ENCODE assay signal across 19 cellular contexts in genomic region chr10:53957401-53957800, GRCh38.
DNase-seq lines count a peak whose midpoint lies in the region; ATAC-seq and TF ChIP-seq lines count a peak whose summit lies in the region.
"Had no signal": no experiment of that assay in that cellular context is flagged by ENCODE, and none has a peak within 500 bp of the region (broad histone marks: within the 10 kb centered on the region; RNA-seq: fewer than 3 reads in every experiment).

No MANE protein-coding gene starts in this region.

- intact Hi-C loops in Calu3 (cut with micrococcal nuclease; ENCODE audit: unreplicated experiment): no loop called here

- no peaks in the 10 kb centered on the region for H3K36me3 ChIP-seq in WERI-Rb-1
- H3K36me3 ChIP-seq: lower lobe of right lung, stomach, upper lobe of left lung had no signal

- H3K27ac ChIP-seq in WERI-Rb-1: no peak overlapping the region
- H3K27ac ChIP-seq: C4-2B, lower lobe of right lung, stomach, upper lobe of left lung had no signal

- DNase-seq in Calu3: peak; percentile 5
- DNase-seq in SW480 (ENCODE audit: low spot score): peak; percentile 46
- DNase-seq in inferior parietal cortex (ENCODE audit: extremely low spot score): peak; percentile 47
- DNase-seq in putamen (ENCODE audit: low spot score): peak; percentile 81
- DNase-seq in dermis blood vessel endothelial cell: no peak
- DNase-seq in activated CD4-positive, CD25-positive, alpha-beta regulatory T cell treated with anti-CD3 and anti-CD28 coated beads, Interleukin-2, amount 50 U/mL, for 72 hours: no peak
- no peak for DNase-seq in WERI-Rb-1
- DNase-seq: activated CD4-positive, alpha-beta T cell treated with anti-CD3 and anti-CD28 coated beads, Interleukin-2, amount 10 ng/mL, durations not matched to agents 24 days and 14 days; activated CD8-positive, alpha-beta memory T cell treated with anti-CD3 and anti-CD28 coated beads, Interleukin-2, amount 10 ng/mL, durations not matched to agents 7 days and 5 days; activated naive CD4-positive, alpha-beta T cell treated with anti-CD3 and anti-CD28 coated beads, Interleukin-2, amount 50 U/mL, for 16 hours; central memory CD4-positive, alpha-beta T cell; lower lobe of right lung; MV-4-11; NCI-H748 treated with DMSO at 0.1 percent for 48 hours; right cardiac atrium; stomach; upper lobe of left lung had no signal

- ATAC-seq in GM18858 (IDR thresholded peaks at IDR 0.05; ENCODE audit: unreplicated experiment): no peak
- ATAC-seq: activated CD8-positive, alpha-beta memory T cell treated with anti-CD3 and anti-CD28 coated beads, Interleukin-2, amount 10 ng/mL, durations not matched to agents 7 days and 5 days; lower lobe of right lung; right cardiac atrium had no signal

- no peaks in the 10 kb centered on the region for H3K4me1 Mint-ChIP-seq in Calu3 (ENCODE audit: low read depth, unreplicated experiment)
- H3K4me1 Mint-ChIP-seq: activated CD4-positive, alpha-beta T cell treated with anti-CD3 and anti-CD28 coated beads, Interleukin-2, amount 10 ng/mL, durations not matched to agents 24 days and 14 days; activated CD8-positive, alpha-beta memory T cell treated with anti-CD3 and anti-CD28 coated beads, Interleukin-2, amount 10 ng/mL, durations not matched to agents 7 days and 5 days had no signal

- CTCF ChIA-PET in Calu3 (lab: Charles Lee): no interaction called here

- H3K9me3 ChIP-seq in WERI-Rb-1 (ENCODE audit: severe bottlenecking): no peaks in the 10 kb centered on the region
- H3K9me3 ChIP-seq: lower lobe of right lung, upper lobe of left lung had no signal

- no peaks in the 10 kb centered on the region for H3K27me3 Mint-ChIP-seq in Calu3 (ENCODE audit: unreplicated experiment)
- H3K27me3 Mint-ChIP-seq: activated CD4-positive, alpha-beta T cell treated with anti-CD3 and anti-CD28 coated beads, Interleukin-2, amount 10 ng/mL, durations not matched to agents 24 days and 14 days; activated CD8-positive, alpha-beta memory T cell treated with anti-CD3 and anti-CD28 coated beads, Interleukin-2, amount 10 ng/mL, durations not matched to agents 7 days and 5 days had no signal

- no peaks in the 10 kb centered on the region for H3K27me3 ChIP-seq in WERI-Rb-1 (ENCODE audit: insufficient read depth, low read depth, severe bottlenecking)
- H3K27me3 ChIP-seq: stomach, upper lobe of left lung had no signal

- no peak overlapping the region for H3K4me3 ChIP-seq in WERI-Rb-1 (ENCODE audit: low read depth, low read length)
- H3K4me3 ChIP-seq: lower lobe of right lung, stomach, upper lobe of left lung had no signal

- H3K27ac Mint-ChIP-seq in Calu3 (ENCODE audit: unreplicated experiment): peak overlapping the region; percentile 90
- H3K27ac Mint-ChIP-seq: activated CD4-positive, alpha-beta T cell treated with anti-CD3 and anti-CD28 coated beads, Interleukin-2, amount 10 ng/mL, durations not matched to agents 24 days and 14 days; activated CD8-positive, alpha-beta memory T cell treated with anti-CD3 and anti-CD28 coated beads, Interleukin-2, amount 10 ng/mL, durations not matched to agents 7 days and 5 days had no signal

- no peaks in the 10 kb centered on the region for H3K36me3 Mint-ChIP-seq in Calu3 (ENCODE audit: insufficient read depth, unreplicated experiment)
- H3K36me3 Mint-ChIP-seq: activated CD8-positive, alpha-beta memory T cell treated with anti-CD3 and anti-CD28 coated beads, Interleukin-2, amount 10 ng/mL, durations not matched to agents 7 days and 5 days had no signal

- H3K4me3 Mint-ChIP-seq in Calu3 (ENCODE audit: low read depth, unreplicated experiment): no peak overlapping the region
- H3K4me3 Mint-ChIP-seq: activated CD4-positive, alpha-beta T cell treated with anti-CD3 and anti-CD28 coated beads, Interleukin-2, amount 10 ng/mL, durations not matched to agents 24 days and 14 days; activated CD8-positive, alpha-beta memory T cell treated with anti-CD3 and anti-CD28 coated beads, Interleukin-2, amount 10 ng/mL, durations not matched to agents 7 days and 5 days had no signal

- H3K9me3 Mint-ChIP-seq in Calu3 (ENCODE audit: low read depth, unreplicated experiment): peaks cover 2% of the 10 kb centered on the region
- H3K9me3 Mint-ChIP-seq: activated CD4-positive, alpha-beta T cell treated with anti-CD3 and anti-CD28 coated beads, Interleukin-2, amount 10 ng/mL, durations not matched to agents 24 days and 14 days had no signal

- BruUV-seq in Calu3 (replicated peaks; lab: Mats Ljungman, UMichigan): no TSS peak

- TF ChIP-seq CTCF in Calu3 (IDR thresholded peaks at IDR 0.05; ENCODE audit: unreplicated experiment) (no peak), WERI-Rb-1 (IDR thresholded peaks at IDR 0.05; ENCODE audit: low read depth, low read length) (no peak)

Comparison
In these comparisons a context has a peak if more than half of its experiments do, and no peak if none do; other contexts are left out.
1. DNase-seq: peak in Calu3 (single experiment), SW480 (single experiment), inferior parietal cortex (single experiment) and putamen (single experiment); none in dermis blood vessel endothelial cell (single experiment), activated CD4-positive, CD25-positive, alpha-beta regulatory T cell treated with anti-CD3 and anti-CD28 coated beads, Interleukin-2, amount 50 U/mL, for 72 hours (single experiment) and WERI-Rb-1 (single experiment).